20 cellular contexts compared by ENCODE assay signal in genomic region chrX:85964744-85965143, GRCh38.
"Had no signal": no experiment of that assay in that cellular context is flagged by ENCODE, and none has a peak within 500 bp of the region (broad histone marks: within the 10 kb centered on the region; RNA-seq: fewer than 3 reads in every experiment).

No MANE protein-coding gene starts in this region.

- H3K27ac ChIP-seq: heart right ventricle, left lung, sigmoid colon, spleen, suprapubic skin, tibial nerve had no signal

- H3K4me3 ChIP-seq: heart right ventricle, left lung, lung, sigmoid colon, spleen, suprapubic skin, tibial nerve had no signal

- H3K36me3 ChIP-seq: left lung, suprapubic skin, tibial nerve had no signal

- ATAC-seq: heart right ventricle, left lung, natural killer cell, T-helper 17 cell had no signal

- H3K27me3 Mint-ChIP-seq: activated CD4-positive, alpha-beta memory T cell treated with anti-CD3 and anti-CD28 coated beads for 36 hours; activated naive CD8-positive, alpha-beta T cell treated with anti-CD3 and anti-CD28 coated beads for 36 hours; progenitor cell of endocrine pancreas; T-helper 17 cell had no signal

- H3K9me3 ChIP-seq: heart right ventricle, left lung, sigmoid colon, spleen, suprapubic skin, tibial nerve had no signal

- H3K4me3 Mint-ChIP-seq: activated CD4-positive, alpha-beta memory T cell treated with anti-CD3 and anti-CD28 coated beads for 36 hours; activated naive CD8-positive, alpha-beta T cell treated with anti-CD3 and anti-CD28 coated beads for 36 hours; mesothelial cell of epicardium; natural killer cell; T-helper 17 cell had no signal

- H3K4me1 ChIP-seq: heart right ventricle, left lung, sigmoid colon, spleen, suprapubic skin, tibial nerve had no signal

- H3K36me3 Mint-ChIP-seq: natural killer cell had no signal

- H3K4me1 Mint-ChIP-seq: activated naive CD8-positive, alpha-beta T cell treated with anti-CD3 and anti-CD28 coated beads for 36 hours; natural killer cell; T-helper 17 cell had no signal

- H3K27ac Mint-ChIP-seq: activated CD4-positive, alpha-beta memory T cell treated with anti-CD3 and anti-CD28 coated beads for 36 hours; activated naive CD8-positive, alpha-beta T cell treated with anti-CD3 and anti-CD28 coated beads for 36 hours; mesothelial cell of epicardium; natural killer cell; progenitor cell of endocrine pancreas; T-helper 17 cell had no signal

- H3K9me3 Mint-ChIP-seq: activated CD4-positive, alpha-beta memory T cell treated with anti-CD3 and anti-CD28 coated beads for 36 hours; activated naive CD8-positive, alpha-beta T cell treated with anti-CD3 and anti-CD28 coated beads for 36 hours; mesothelial cell of epicardium; natural killer cell had no signal

- DNase-seq: activated CD4-positive, alpha-beta memory T cell treated with anti-CD3 and anti-CD28 coated beads for 36 hours; activated CD4-positive, alpha-beta T cell treated with anti-CD3 and anti-CD28 coated beads for 48 hours; activated naive CD4-positive, alpha-beta T cell treated with Interleukin-2 at 50 U/mL for 16 hours; activated naive CD8-positive, alpha-beta T cell treated with anti-CD3 and anti-CD28 coated beads for 36 hours; activated T-cell treated with anti-CD3 and anti-CD28 coated beads, Interleukin-2, amount 50 U/mL, for 48 hours; heart right ventricle; left lung; natural killer cell; retina; sigmoid colon; spleen; stimulated activated CD4-positive, alpha-beta T cell treated with anti-CD3 and anti-CD28 coated beads, Interleukin-4, amount 100 ng/mL, for 24 hours; stimulated activated naive CD4-positive, alpha-beta T cell treated with Interleukin-2 at 50 U/mL for 16 hours; SW 1271; T-helper 17 cell had no signal

- H3K27me3 ChIP-seq: heart right ventricle, left lung, sigmoid colon, spleen, suprapubic skin, tibial nerve had no signal
